ENCODE assay signal across 8 cellular contexts in genomic region chr17:75980188-75981018, GRCh38. TPM values are rescaled to one million over a fixed set of nuclear protein-coding genes. Genes with fewer than 3 reads are reported as not detected.
DNase-seq lines count a peak whose midpoint lies in the region; ATAC-seq and TF ChIP-seq lines count a peak whose summit lies in the region.

No MANE protein-coding gene starts in this region.

- H3K9ac ChIP-seq in iPS-18a (ENCODE audit: low read length), result peak overlapping the region; percentile 95

- CTCF ChIA-PET in activated CD8-positive, alpha-beta T cell treated with anti-CD3 and anti-CD28 coated beads for 36 hours (lab: Charles Lee), result interaction anchor here (0.7 to 1.8 kb wide), 10 partner anchors 20 to 566 kb away, joined by 3 to 6 read pairs (median 4); partner anchors contain the start of gene CDK3

- peaks cover 9% of the 10 kb centered on the region for H3K36me3 Mint-ChIP-seq in T-helper 1 cell treated with Interleukin-12 subunit alpha and Interleukin-12 subunit beta and Interleukin-4 antibody, amounts not matched to agents 30 μg/mL and 1 μg/mL, for 36 hours (ENCODE audit: low read depth)
- peaks cover 7% of the 10 kb centered on the region for H3K36me3 Mint-ChIP-seq in activated CD8-positive, alpha-beta T cell treated with anti-CD3 and anti-CD28 coated beads for 36 hours (ENCODE audit: low read depth)
- H3K36me3 Mint-ChIP-seq in stimulated activated naive B cell treated with anti-CD40 and anti-IgM and Interleukin-4, amounts not matched to agents 10 μg/mL and 1 μg/mL and 100 μg/mL, for 72 hours, result peaks cover 5 to 13% of the 10 kb centered on the region in 2 donors

- POLR2A ChIA-PET in activated CD8-positive, alpha-beta T cell treated with anti-CD3 and anti-CD28 coated beads for 36 hours (lab: Charles Lee), result interaction anchor here (0.6 to 1.0 kb wide), 5 partner anchors 10 to 77 kb away, joined by 3 to 4 read pairs (median 3); no protein-coding TSS in a partner anchor

- peak overlapping the region; percentile 97 for H3K27ac Mint-ChIP-seq in T-helper 1 cell treated with Interleukin-12 subunit alpha and Interleukin-12 subunit beta and Interleukin-4 antibody, amounts not matched to agents 30 μg/mL and 1 μg/mL, for 36 hours
- H3K27ac Mint-ChIP-seq in activated CD8-positive, alpha-beta T cell treated with anti-CD3 and anti-CD28 coated beads for 36 hours, result peak overlapping the region; percentile 99
- H3K27ac Mint-ChIP-seq in stimulated activated naive B cell treated with anti-CD40 and anti-IgM and Interleukin-4, amounts not matched to agents 10 μg/mL and 1 μg/mL and 100 μg/mL, for 72 hours, result peak overlapping the region; percentile 100

- no peaks in the 10 kb centered on the region for H3K27me3 ChIP-seq in iPS-18a (ENCODE audit: control insufficient read depth, insufficient read depth, low read length)

- no peak for TF ChIP-seq CTCF in activated CD8-positive, alpha-beta T cell treated with anti-CD3 and anti-CD28 coated beads for 36 hours (IDR thresholded peaks at IDR 0.05)

- H3K27ac ChIP-seq in iPS-18a (ENCODE audit: low read length), result peak overlapping the region; percentile 85

- no peak for DNase-seq in T-helper 1 cell
- no peak for DNase-seq in activated CD8-positive, alpha-beta T cell treated with anti-CD3 and anti-CD28 coated beads for 36 hours
- no peak for DNase-seq in stimulated activated naive B cell treated with anti-CD40 and anti-IgM and Interleukin-4, amounts not matched to agents 10 μg/mL and 1 μg/mL and 100 μg/mL, for 72 hours
- DNase-seq in activated CD4-positive, CD25-positive, alpha-beta regulatory T cell treated with anti-CD3 and anti-CD28 coated beads, Interleukin-2, amount 50 U/mL, for 72 hours, result no peak
- no peak for DNase-seq in medulla oblongata (ENCODE audit: extremely low spot score)

- H3K4me3 ChIP-seq in iPS-18a (ENCODE audit: low read length), result peak overlapping the region; percentile 89

- H3K9me3 ChIP-seq in iPS-18a (ENCODE audit: control insufficient read depth, low read depth, low read length), result no peaks in the 10 kb centered on the region

- intact Hi-C loops in activated CD8-positive, alpha-beta T cell treated with anti-CD3 and anti-CD28 coated beads for 36 hours (cut with micrococcal nuclease), result no loop called here

- H3K36me3 ChIP-seq in iPS-18a (ENCODE audit: control insufficient read depth, low read depth, low read length), result peaks cover 4% of the 10 kb centered on the region

- no peak for ATAC-seq in activated CD8-positive, alpha-beta T cell treated with anti-CD3 and anti-CD28 coated beads for 36 hours
- no peak for ATAC-seq in stimulated activated naive B cell treated with anti-CD40 and anti-IgM and Interleukin-4, amounts not matched to agents 10 μg/mL and 1 μg/mL and 100 μg/mL, for 72 hours (replicated peaks)
- no peak for ATAC-seq in GM18502 (IDR thresholded peaks at IDR 0.05; ENCODE audit: poor library complexity, unreplicated experiment)

- H3K4me1 ChIP-seq in iPS-18a (ENCODE audit: control insufficient read depth, low read depth, low read length), result peaks cover 25% of the 10 kb centered on the region

- H3K9me3 Mint-ChIP-seq in T-helper 1 cell treated with Interleukin-12 subunit alpha and Interleukin-12 subunit beta and Interleukin-4 antibody, amounts not matched to agents 30 μg/mL and 1 μg/mL, for 36 hours, result no peaks in the 10 kb centered on the region
- no peaks in the 10 kb centered on the region for H3K9me3 Mint-ChIP-seq in activated CD8-positive, alpha-beta T cell treated with anti-CD3 and anti-CD28 coated beads for 36 hours
- no peaks in the 10 kb centered on the region for H3K9me3 Mint-ChIP-seq in stimulated activated naive B cell treated with anti-CD40 and anti-IgM and Interleukin-4, amounts not matched to agents 10 μg/mL and 1 μg/mL and 100 μg/mL, for 72 hours

- peaks cover 19% of the 10 kb centered on the region for H3K4me1 Mint-ChIP-seq in T-helper 1 cell treated with Interleukin-12 subunit alpha and Interleukin-12 subunit beta and Interleukin-4 antibody, amounts not matched to agents 30 μg/mL and 1 μg/mL, for 36 hours (ENCODE audit: low read depth)
- H3K4me1 Mint-ChIP-seq in activated CD8-positive, alpha-beta T cell treated with anti-CD3 and anti-CD28 coated beads for 36 hours (ENCODE audit: low read depth), result peaks cover 37% of the 10 kb centered on the region
- H3K4me1 Mint-ChIP-seq in stimulated activated naive B cell treated with anti-CD40 and anti-IgM and Interleukin-4, amounts not matched to agents 10 μg/mL and 1 μg/mL and 100 μg/mL, for 72 hours, result peaks cover 7 to 39% of the 10 kb centered on the region in 2 donors

- H3K27me3 Mint-ChIP-seq in T-helper 1 cell treated with Interleukin-12 subunit alpha and Interleukin-12 subunit beta and Interleukin-4 antibody, amounts not matched to agents 30 μg/mL and 1 μg/mL, for 36 hours (ENCODE audit: low read depth), result no peaks in the 10 kb centered on the region
- H3K27me3 Mint-ChIP-seq in activated CD8-positive, alpha-beta T cell treated with anti-CD3 and anti-CD28 coated beads for 36 hours, result no peaks in the 10 kb centered on the region
- H3K27me3 Mint-ChIP-seq in stimulated activated naive B cell treated with anti-CD40 and anti-IgM and Interleukin-4, amounts not matched to agents 10 μg/mL and 1 μg/mL and 100 μg/mL, for 72 hours, result no peaks in the 10 kb centered on the region

- peak overlapping the region; percentile 95 for H3K4me3 Mint-ChIP-seq in T-helper 1 cell treated with Interleukin-12 subunit alpha and Interleukin-12 subunit beta and Interleukin-4 antibody, amounts not matched to agents 30 μg/mL and 1 μg/mL, for 36 hours
- peak overlapping the region; percentile 94 for H3K4me3 Mint-ChIP-seq in activated CD8-positive, alpha-beta T cell treated with anti-CD3 and anti-CD28 coated beads for 36 hours
- H3K4me3 Mint-ChIP-seq in stimulated activated naive B cell treated with anti-CD40 and anti-IgM and Interleukin-4, amounts not matched to agents 10 μg/mL and 1 μg/mL and 100 μg/mL, for 72 hours, result peak overlapping the region; percentile 99 to 100

RNA-seq across cellular contexts. Expression of gene TEN1, which starts 1.4 kb away (rescaled TPM):
- total RNA-seq in activated CD8-positive, alpha-beta T cell treated with anti-CD3 and anti-CD28 coated beads for 36 hours, result 10 to 100 TPM; 11.7 to 13.2 TPM

RNA-seq across cellular contexts. Expression of gene ACOX1, which starts 1.4 kb away (rescaled TPM):
- total RNA-seq in activated CD8-positive, alpha-beta T cell treated with anti-CD3 and anti-CD28 coated beads for 36 hours, result 10 to 100 TPM; 23.0 to 24.1 TPM

RNA-seq across cellular contexts. Expression of gene CDK3, which starts 20.3 kb away (rescaled TPM):
- 1 to 10 TPM; 3.8 to 4.1 TPM for total RNA-seq in activated CD8-positive, alpha-beta T cell treated with anti-CD3 and anti-CD28 coated beads for 36 hours

RNA-seq across cellular contexts. Expression of gene FBF1, which starts 39.6 kb away (rescaled TPM):
- total RNA-seq in activated CD8-positive, alpha-beta T cell treated with anti-CD3 and anti-CD28 coated beads for 36 hours, result 10 to 100 TPM; 13.2 to 16.2 TPM

RNA-seq across cellular contexts. Expression of gene EVPL, which starts 46.7 kb away (rescaled TPM):
- under 1 TPM; 0.16 to 0.34 TPM for total RNA-seq in activated CD8-positive, alpha-beta T cell treated with anti-CD3 and anti-CD28 coated beads for 36 hours
